18 cellular contexts compared by ENCODE assay signal in the genomic region with DNA sequence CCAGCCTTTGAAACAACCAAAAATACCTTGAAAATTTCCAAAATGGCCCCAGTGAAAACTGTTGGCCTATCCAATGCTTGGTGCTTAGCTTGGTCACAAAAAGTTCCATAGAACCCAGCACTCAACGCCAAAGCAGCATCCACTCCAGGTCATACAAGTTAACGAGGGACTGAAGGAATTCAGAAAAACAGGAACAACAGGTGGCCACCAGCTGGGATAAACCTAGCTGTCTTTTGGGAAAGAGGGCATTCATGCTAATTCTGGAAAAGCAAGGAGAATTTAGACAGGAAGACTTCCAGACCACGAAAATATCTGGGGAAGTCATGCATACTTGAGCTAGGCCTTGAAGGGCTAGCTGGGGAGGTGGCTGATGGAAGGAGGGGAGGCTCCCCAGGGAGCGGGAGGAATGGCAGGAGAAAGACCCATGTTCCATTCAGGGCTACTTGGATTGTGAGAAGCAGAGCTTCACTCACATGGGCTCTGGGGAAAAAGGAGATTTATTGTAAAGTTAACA. TPM values are rescaled to one million over a fixed set of nuclear protein-coding genes. Genes with fewer than 3 reads are reported as not detected.
DNase-seq lines count a peak whose midpoint lies in the region; ATAC-seq and TF ChIP-seq lines count a peak whose summit lies in the region.
"Had no signal": no experiment of that assay in that cellular context is flagged by ENCODE, and none has a peak within 500 bp of the region (broad histone marks: within the 10 kb centered on the region; RNA-seq: fewer than 3 reads in every experiment).

No MANE protein-coding gene starts in this region.

- H3K4me3 ChIP-seq in Karpas-422 (ENCODE audit: low read length), result no peak overlapping the region
- no peak overlapping the region for H3K4me3 ChIP-seq in astrocyte of the cerebellum (ENCODE audit: low read depth, low read length)
- H3K4me3 ChIP-seq: HAP-1, K562 had no signal

- peak; percentile 30 for DNase-seq in Karpas-422
- peak; percentile 26 for DNase-seq in astrocyte of the cerebellum (ENCODE audit: low read depth)
- DNase-seq in fibroblast of peridontal ligament (ENCODE audit: extremely low read depth), result peak; percentile 23
- no peak for DNase-seq in stimulated activated effector memory CD8-positive, alpha-beta T cell treated with anti-CD3 and anti-CD28 coated beads, Interleukin-12 subunit alpha, Interleukin-12 subunit beta, amount 100 ng/mL, for 72 hours (ENCODE audit: low spot score in 2 of 2)
- no peak for DNase-seq in RWPE1 (ENCODE audit: low spot score)
- DNase-seq in CD1c-positive myeloid dendritic cell (ENCODE audit: extremely low spot score), result no peak
- DNase-seq in activated CD4-positive, alpha-beta T cell treated with anti-CD3 and anti-CD28 coated beads for 4 hours, result no peak
- DNase-seq: ACHN; AML-193; CD4-positive, alpha-beta memory T cell; DMS153; DMS79; GDM1; IMR-90 had no signal

- no peaks in the 10 kb centered on the region for H3K36me3 Mint-ChIP-seq in stimulated activated effector memory CD8-positive, alpha-beta T cell treated with anti-CD3 and anti-CD28 coated beads, Interleukin-12 subunit alpha, Interleukin-12 subunit beta, amount 100 ng/mL, for 72 hours

- H3K4me2 ChIP-seq in Karpas-422 (ENCODE audit: low read depth, low read length, poor library complexity, severe bottlenecking), result no peak overlapping the region

- H3K27ac ChIP-seq in Karpas-422 (ENCODE audit: low read length) (no peak overlapping the region), RWPE1 (no peak overlapping the region)
- H3K27ac ChIP-seq: C4-2B had no signal

- no peak for TF ChIP-seq CTCF in astrocyte of the cerebellum (IDR thresholded peaks at IDR 0.05; ENCODE audit: low read depth, low read length, missing control alignments)
- no peak for TF ChIP-seq CTCF in RWPE1 (conservative IDR thresholded peaks at IDR 0.05; ENCODE audit: low read depth)

- CTCF ChIA-PET in RWPE1 (lab: Yijun Ruan, JAX), result interaction anchor here (0.6 kb wide), 1 partner anchor 225 kb away, joined by 3 read pairs; no protein-coding TSS in a partner anchor

- no peak overlapping the region for H2AFZ ChIP-seq in Karpas-422 (ENCODE audit: low read length)

- ATAC-seq in stimulated activated effector memory CD8-positive, alpha-beta T cell treated with anti-CD3 and anti-CD28 coated beads, Interleukin-12 subunit alpha, Interleukin-12 subunit beta, amount 100 ng/mL, for 72 hours, result no peak
- ATAC-seq: K562 had no signal

- H3K9ac ChIP-seq in Karpas-422 (ENCODE audit: low read length), result no peak overlapping the region

- peaks cover 31% of the 10 kb centered on the region for H3K4me1 Mint-ChIP-seq in stimulated activated effector memory CD8-positive, alpha-beta T cell treated with anti-CD3 and anti-CD28 coated beads, Interleukin-12 subunit alpha, Interleukin-12 subunit beta, amount 100 ng/mL, for 72 hours

- no peaks in the 10 kb centered on the region for H3K4me1 ChIP-seq in Karpas-422 (ENCODE audit: low read length)
- H3K4me1 ChIP-seq: HAP-1 had no signal

- no peaks in the 10 kb centered on the region for H3K9me3 Mint-ChIP-seq in stimulated activated effector memory CD8-positive, alpha-beta T cell treated with anti-CD3 and anti-CD28 coated beads, Interleukin-12 subunit alpha, Interleukin-12 subunit beta, amount 100 ng/mL, for 72 hours
- H3K9me3 Mint-ChIP-seq: CD4-positive, alpha-beta memory T cell had no signal

- no peaks in the 10 kb centered on the region for H3K9me2 ChIP-seq in Karpas-422 (replicated peaks; ENCODE audit: insufficient read depth, low read length)

- no peaks in the 10 kb centered on the region for H3K9me3 ChIP-seq in Karpas-422 (ENCODE audit: low read length)
- H3K9me3 ChIP-seq: HAP-1 had no signal

- H4K20me1 ChIP-seq in Karpas-422 (ENCODE audit: insufficient read depth, low read depth, low read length), result no peaks in the 10 kb centered on the region

- H3K27me3 ChIP-seq in Karpas-422 (ENCODE audit: low read length), result no peaks in the 10 kb centered on the region

- H3K79me2 ChIP-seq in Karpas-422 (ENCODE audit: low read length), result no peaks in the 10 kb centered on the region

- POLR2A ChIA-PET in RWPE1 (lab: Yijun Ruan, JAX; ENCODE audit: low non-redundant PET), result no interaction called here

- in situ Hi-C loops in astrocyte of the cerebellum (cut with HindIII; ENCODE audit: low sequenced_read_pairs), result no loop called here

- no peak overlapping the region for H3K4me3 Mint-ChIP-seq in stimulated activated effector memory CD8-positive, alpha-beta T cell treated with anti-CD3 and anti-CD28 coated beads, Interleukin-12 subunit alpha, Interleukin-12 subunit beta, amount 100 ng/mL, for 72 hours
- H3K4me3 Mint-ChIP-seq: CD4-positive, alpha-beta memory T cell had no signal

- no peaks in the 10 kb centered on the region for H3K36me3 ChIP-seq in Karpas-422 (ENCODE audit: insufficient read depth, low read length)
- H3K36me3 ChIP-seq: HAP-1 had no signal

- H3K27ac Mint-ChIP-seq in stimulated activated effector memory CD8-positive, alpha-beta T cell treated with anti-CD3 and anti-CD28 coated beads, Interleukin-12 subunit alpha, Interleukin-12 subunit beta, amount 100 ng/mL, for 72 hours, result peak overlapping the region; percentile 39

RNA-seq across cellular contexts. Expression of a gene that starts 28.6 kb away (rescaled TPM):
- total RNA-seq in Karpas-422 (2014; rRNA removed; shearing (Covaris generic); ENCODE audit: low replicate concordance), result 2.6 and 8.9 TPM in 2 replicates
- total RNA-seq: H4 had no signal

Comparison
In these comparisons a context has a peak if more than half of its experiments do, and no peak if none do; other contexts are left out.
1. DNase-seq: peak in Karpas-422 (single experiment), astrocyte of the cerebellum (single experiment) and fibroblast of peridontal ligament (single experiment); none in stimulated activated effector memory CD8-positive, alpha-beta T cell treated with anti-CD3 and anti-CD28 coated beads, Interleukin-12 subunit alpha, Interleukin-12 subunit beta, amount 100 ng/mL, for 72 hours (0 of 2), RWPE1 (single experiment), CD1c-positive myeloid dendritic cell (single experiment) and activated CD4-positive, alpha-beta T cell treated with anti-CD3 and anti-CD28 coated beads for 4 hours (0 of 2).